ENCODE assay signal across 1 cellular context in the genomic region with DNA sequence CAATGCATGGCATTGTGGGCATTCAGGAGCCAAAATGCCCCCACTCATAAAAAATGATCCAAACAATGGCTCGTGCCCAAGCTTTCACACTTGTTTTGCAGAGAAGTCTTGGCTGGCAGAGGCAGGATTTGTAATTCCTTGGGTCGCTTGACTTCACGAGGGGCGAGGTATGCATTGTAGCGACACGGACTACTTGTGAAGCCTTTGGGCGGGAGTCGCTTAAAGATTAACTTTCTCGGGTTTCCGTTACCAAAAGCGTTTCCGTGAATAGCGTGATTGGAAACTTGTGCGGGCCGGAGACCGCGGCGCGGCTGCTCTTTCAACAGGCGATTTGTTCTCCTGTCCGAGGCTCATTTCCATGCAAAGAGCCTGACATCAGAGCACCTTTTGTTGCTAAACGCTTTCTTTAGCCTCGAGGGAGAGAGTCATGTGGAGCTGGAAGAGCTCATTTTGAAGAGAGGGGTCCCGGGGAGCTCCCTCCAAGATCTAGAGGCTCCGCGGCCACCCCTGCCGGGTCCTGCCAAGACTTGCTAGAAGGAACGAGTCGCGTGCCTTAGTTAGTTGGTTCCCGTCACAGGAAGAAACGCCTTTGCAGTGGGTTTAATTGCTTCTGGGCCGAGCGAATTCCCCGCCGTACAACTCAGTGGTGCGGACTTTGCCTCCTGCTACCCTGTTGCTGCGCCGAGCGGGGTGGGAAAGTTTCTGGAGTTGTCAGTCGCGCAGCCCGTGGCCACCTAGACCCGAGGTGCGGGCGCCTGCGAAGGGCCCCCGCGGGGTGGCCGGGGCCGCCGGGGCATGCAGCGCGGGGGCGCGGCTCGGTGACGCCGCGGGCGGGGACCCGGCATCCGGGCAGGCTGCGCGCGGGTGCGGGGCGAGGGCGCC.
A peak's percentile ranks its signal among the peaks of the same experiment; 100 is the strongest.
TF ChIP-seq lines count a peak whose summit lies in the region.

TSS of gene SASH1 (plus strand) at position 693 of the 882 bp plus-strand sequence. CDS start 230 bp downstream, outside the sequence.

TF ChIP-seq in H1, 55 proteins besides CTCF, POLR2A, EP300 and RAD21 (continued from another document):
- TF ChIP-seq, protein P1, sequence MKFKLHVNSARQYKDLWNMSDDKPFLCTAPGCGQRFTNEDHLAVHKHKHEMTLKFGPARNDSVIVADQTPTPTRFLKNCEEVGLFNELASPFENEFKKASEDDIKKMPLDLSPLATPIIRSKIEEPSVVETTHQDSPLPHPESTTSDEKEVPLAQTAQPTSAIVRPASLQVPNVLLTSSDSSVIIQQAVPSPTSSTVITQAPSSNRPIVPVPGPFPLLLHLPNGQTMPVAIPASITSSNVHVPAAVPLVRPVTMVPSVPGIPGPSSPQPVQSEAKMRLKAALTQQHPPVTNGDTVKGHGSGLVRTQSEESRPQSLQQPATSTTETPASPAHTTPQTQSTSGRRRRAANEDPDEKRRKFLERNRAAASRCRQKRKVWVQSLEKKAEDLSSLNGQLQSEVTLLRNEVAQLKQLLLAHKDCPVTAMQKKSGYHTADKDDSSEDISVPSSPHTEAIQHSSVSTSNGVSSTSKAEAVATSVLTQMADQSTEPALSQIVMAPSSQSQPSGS (IDR thresholded peaks at IDR 0.05; ENCODE audit: low read length), result no peak
- TF ChIP-seq SP1 (IDR thresholded peaks at IDR 0.05; ENCODE audit: low read depth, low read length) (peak; percentile 15; the same call in 1 of the 2 replicates), MAX (IDR thresholded peaks at IDR 0.05) (peak; percentile 69; the same call in 1 of the 2 replicates), SIX5 (IDR thresholded peaks at IDR 0.05; ENCODE audit: low read depth, low read length) (peak; percentile 32; the same call in 1 of the 2 replicates), MAFK (IDR thresholded peaks at IDR 0.05; ENCODE audit: low read depth, low read length) (no peak), SIN3A (conservative IDR thresholded peaks at IDR 0.05 in 1 of 2, IDR thresholded peaks at IDR 0.05 in 1 of 2; ENCODE audit: low read depth in 1 of 2, low read length in 2 of 2) (peak; percentile 27 to 67; a peak in 2 of 4 replicates), CEBPB (IDR thresholded peaks at IDR 0.05; ENCODE audit: low read depth, low read length) (peak; percentile 39; the same call in 1 of the 2 replicates), E2F6 (IDR thresholded peaks at IDR 0.05) (peak; percentile 77), TBP (IDR thresholded peaks at IDR 0.05; ENCODE audit: low read depth, low read length) (peak; percentile 68), CREB1 (IDR thresholded peaks at IDR 0.05) (0 out of 2 replicates have a peak, but pooled peaks have one; percentile 30), JUND (IDR thresholded peaks at IDR 0.05; ENCODE audit: low read length) (peak; percentile 96), KDM1A (IDR thresholded peaks at IDR 0.05; ENCODE audit: borderline replicate concordance, low read length) (peak; percentile 46; the same call in 1 of the 2 replicates), CHD1 (IDR thresholded peaks at IDR 0.05; ENCODE audit: low read depth, low read length) (peak; percentile 93), USF2 (IDR thresholded peaks at IDR 0.05; ENCODE audit: low read length) (peak; percentile 63; the same call in 1 of the 2 replicates), GTF2F1 (IDR thresholded peaks at IDR 0.05; ENCODE audit: borderline replicate concordance, low read depth, low read length) (no peak), ASH2L (IDR thresholded peaks at IDR 0.05; ENCODE audit: low read length) (peak; percentile 87), SAP30 (IDR thresholded peaks at IDR 0.05; ENCODE audit: insufficient read depth, insufficient replicate concordance, low read length) (no peak), TAF7 (optimal IDR thresholded peaks at IDR 0.05; ENCODE audit: borderline replicate concordance, low read depth, low read length) (peak; percentile 41), HDAC2 (IDR thresholded peaks at IDR 0.05; ENCODE audit: borderline replicate concordance in 1 of 2, low read depth in 2 of 2, low read length in 2 of 2) (peak in 1 of 2 experiments; percentile 83; a peak in 1 of 4 replicates), SP2 (IDR thresholded peaks at IDR 0.05; ENCODE audit: low read length) (no peak), RXRA (IDR thresholded peaks at IDR 0.05; ENCODE audit: insufficient read depth, low read depth, low read length) (no peak)
- TF ChIP-seq, protein P2, sequence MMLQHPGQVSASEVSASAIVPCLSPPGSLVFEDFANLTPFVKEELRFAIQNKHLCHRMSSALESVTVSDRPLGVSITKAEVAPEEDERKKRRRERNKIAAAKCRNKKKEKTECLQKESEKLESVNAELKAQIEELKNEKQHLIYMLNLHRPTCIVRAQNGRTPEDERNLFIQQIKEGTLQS (IDR thresholded peaks at IDR 0.05; ENCODE audit: insufficient read depth, low read depth, low read length), result no peak
